ENCODE assay signal across 21 cellular contexts in genomic region chr17:39759204-39759603, GRCh38. TPM values are rescaled to one million over a fixed set of nuclear protein-coding genes. Genes with fewer than 3 reads are reported as not detected.
A peak's percentile ranks its signal among the peaks of the same experiment; 100 is the strongest.
DNase-seq lines count a peak whose midpoint lies in the region; ATAC-seq, FAIRE-seq and TF ChIP-seq lines count a peak whose summit lies in the region.
"Had no signal": no experiment of that assay in that cellular context is flagged by ENCODE, and none has a peak within 500 bp of the region (broad histone marks: within the 10 kb centered on the region; RNA-seq: fewer than 3 reads in every experiment).

No MANE protein-coding gene starts in this region.

- peak in 1 of 10 experiments; percentile 26 for DNase-seq in CD4-positive, alpha-beta T cell
- DNase-seq in GM12892 (ENCODE audit: insufficient read length) (no peak), T-helper 17 cell (no peak), osteoblast (ENCODE audit: insufficient read length, low spot score, missing footprints) (no peak), neural progenitor cell (ENCODE audit: low spot score) (no peak), NCI-H1930 (lab: John Stamatoyannopoulos, UW) (no peak)
- DNase-seq in naive thymus-derived CD8-positive, alpha-beta T cell = no peak
- DNase-seq: activated CD8-positive, alpha-beta memory T cell treated with anti-CD3 and anti-CD28 coated beads for 24 hours; body of pancreas; colonic mucosa; foreskin keratinocyte; Kasumi-1; left colon; NCI-H1417 treated with DMSO at 0.1 percent for 48 hours; NCI-H2171; NCI-H774; stimulated activated CD4-positive, alpha-beta T cell treated with anti-CD3 and anti-CD28 coated beads, Interleukin-2, amount 100 ng/mL, for 24 hours had no signal

- no peak for TF ChIP-seq CTCF in CD4-positive, alpha-beta T cell (IDR thresholded peaks at IDR 0.05)
- TF ChIP-seq CTCF in osteoblast (IDR thresholded peaks at IDR 0.05; ENCODE audit: extremely low read depth, low read depth, low read length) (no peak), neural progenitor cell (IDR thresholded peaks at IDR 0.05) (no peak)

- TF ChIP-seq POLR2A in GM12892 (IDR thresholded peaks at IDR 0.05; ENCODE audit: low read depth, low read length) = no peak; the same call in 1 of the 2 replicates

- no peaks in the 10 kb centered on the region for H3K9me3 ChIP-seq in CD4-positive, alpha-beta T cell (ENCODE audit: control insufficient read depth, low read length)
- H3K9me3 ChIP-seq in T-helper 17 cell (ENCODE audit: control insufficient read depth, low read length, poor library complexity, severe bottlenecking) (no peaks in the 10 kb centered on the region), osteoblast (ENCODE audit: low read depth, low read length) (no peaks in the 10 kb centered on the region), neural progenitor cell (ENCODE audit: low read depth) (no peaks in the 10 kb centered on the region)
- H3K9me3 ChIP-seq: body of pancreas, colonic mucosa, HAP-1, Peyer's patch had no signal

- no peak for ATAC-seq in CD4-positive, alpha-beta T cell (ENCODE audit: poor library complexity)
- ATAC-seq in T-helper 17 cell = no peak
- no peak for ATAC-seq in naive thymus-derived CD8-positive, alpha-beta T cell
- ATAC-seq: body of pancreas, foreskin keratinocyte, left colon, sciatic nerve had no signal

- H3K27me3 ChIP-seq in CD4-positive, alpha-beta T cell (ENCODE audit: control insufficient read depth, insufficient read depth, low read length) = no peaks in the 10 kb centered on the region
- H3K27me3 ChIP-seq in osteoblast (ENCODE audit: insufficient read depth, low read length) (peaks cover 19% of the 10 kb centered on the region), neural progenitor cell (peaks cover 19% of the 10 kb centered on the region)
- H3K27me3 ChIP-seq: body of pancreas, colonic mucosa, Peyer's patch had no signal

- no peak overlapping the region for H3K4me2 ChIP-seq in osteoblast (ENCODE audit: insufficient read depth, low read length)
- no peak overlapping the region for H3K4me2 ChIP-seq in neural progenitor cell

- peaks cover 9% of the 10 kb centered on the region for H3F3A ChIP-seq in neural progenitor cell (ENCODE audit: low read depth)

- intact Hi-C loops in CD4-positive, alpha-beta T cell (cut with DNase I, micrococcal nuclease) = loop anchor here (2.0 to 5.0 kb wide), 3 partner anchors 32 to 223 kb away; partner anchors contain the start of gene PSMD3 (in 1 of the 2)

- CTCF ChIA-PET in CD4-positive, alpha-beta T cell (lab: Charles Lee) = interaction anchor here (0.6 to 3.3 kb wide), 7 partner anchors 10 to 183 kb away, joined by 3 to 11 read pairs (median 4); partner anchors contain the start of genes IKZF3 and MIEN1

- H3K4me1 Mint-ChIP-seq in CD4-positive, alpha-beta T cell (ENCODE audit: low read depth) = peaks cover 67% of the 10 kb centered on the region
- peaks cover 43% of the 10 kb centered on the region for H3K4me1 Mint-ChIP-seq in T-helper 17 cell
- peaks cover 25 to 82% (median 72%) of the 10 kb centered on the region in 4 donors for H3K4me1 Mint-ChIP-seq in naive thymus-derived CD8-positive, alpha-beta T cell
- H3K4me1 Mint-ChIP-seq in neural progenitor cell = peaks cover 11% of the 10 kb centered on the region

- peak overlapping the region; percentile 92 for H3K27ac Mint-ChIP-seq in CD4-positive, alpha-beta T cell
- H3K27ac Mint-ChIP-seq in T-helper 17 cell = peak overlapping the region; percentile 97
- peak overlapping the region; percentile 24 to 99 (median 96) for H3K27ac Mint-ChIP-seq in naive thymus-derived CD8-positive, alpha-beta T cell
- no peak overlapping the region for H3K27ac Mint-ChIP-seq in neural progenitor cell

- H3K9ac ChIP-seq in neural progenitor cell = no peak overlapping the region

- peak overlapping the region; percentile 97 for H3K27ac ChIP-seq in CD4-positive, alpha-beta T cell (ENCODE audit: low read depth, low read length)
- no peak overlapping the region for H3K27ac ChIP-seq in osteoblast (ENCODE audit: low read depth, low read length)
- no peak overlapping the region for H3K27ac ChIP-seq in neural progenitor cell
- H3K27ac ChIP-seq: body of pancreas, colonic mucosa, foreskin keratinocyte had no signal

- H2AFZ ChIP-seq in osteoblast (ENCODE audit: low read length) (no peak overlapping the region), neural progenitor cell (replicated peaks) (no peak overlapping the region)

- H3K36me3 ChIP-seq in osteoblast (ENCODE audit: insufficient read depth, low read length) (no peaks in the 10 kb centered on the region), neural progenitor cell (no peaks in the 10 kb centered on the region)
- H3K36me3 ChIP-seq: colonic mucosa, HAP-1, Peyer's patch had no signal

- H3K36me3 Mint-ChIP-seq in CD4-positive, alpha-beta T cell (ENCODE audit: low read depth) = peaks cover 36% of the 10 kb centered on the region
- H3K36me3 Mint-ChIP-seq in T-helper 17 cell (ENCODE audit: low read depth) (peaks cover 2% of the 10 kb centered on the region), neural progenitor cell (no peaks in the 10 kb centered on the region)
- H3K36me3 Mint-ChIP-seq in naive thymus-derived CD8-positive, alpha-beta T cell = peaks cover 0 to 26% (median 19%) of the 10 kb centered on the region in 3 donors

- H3K4me1 ChIP-seq in osteoblast (ENCODE audit: insufficient read depth, low read length) = peaks cover 5% of the 10 kb centered on the region
- H3K4me1 ChIP-seq in neural progenitor cell = peaks cover 12% of the 10 kb centered on the region
- H3K4me1 ChIP-seq: colonic mucosa had no signal

- H3K4me3 ChIP-seq in osteoblast (ENCODE audit: insufficient read depth, low read length) (no peak overlapping the region), neural progenitor cell (no peak overlapping the region)
- H3K4me3 ChIP-seq: body of pancreas, colonic mucosa, HAP-1, Peyer's patch had no signal

- FAIRE-seq in GM12892 (lab: Jason Lieb, UNC) = peak; percentile 77

- POLR2A ChIA-PET in CD4-positive, alpha-beta T cell (lab: Charles Lee) = interaction anchor here (1.1 to 2.2 kb wide), 3 partner anchors 10 to 60 kb away, joined by 5 to 8 read pairs (median 7); partner anchors contain the start of gene MIEN1
- POLR2A ChIA-PET in naive thymus-derived CD8-positive, alpha-beta T cell (lab: Charles Lee) = interaction anchor here (0.6 to 2.7 kb wide), 14 partner anchors 11 to 667 kb away, joined by 3 to 15 read pairs (median 4); partner anchors contain the start of gene IKZF3

- no peak overlapping the region for H3K4me3 Mint-ChIP-seq in CD4-positive, alpha-beta T cell
- H3K4me3 Mint-ChIP-seq in T-helper 17 cell (no peak overlapping the region), neural progenitor cell (no peak overlapping the region)
- H3K4me3 Mint-ChIP-seq in naive thymus-derived CD8-positive, alpha-beta T cell = peak overlapping the region in 7 of 10 donors; percentile 1 to 75 (median 39)

- no peaks in the 10 kb centered on the region for H4K20me1 ChIP-seq in osteoblast (ENCODE audit: insufficient read depth, low read length)
- H4K20me1 ChIP-seq in neural progenitor cell (ENCODE audit: low read depth) = no peaks in the 10 kb centered on the region

- H3K79me2 ChIP-seq in osteoblast (ENCODE audit: insufficient read depth, low read length) (no peaks in the 10 kb centered on the region), neural progenitor cell (ENCODE audit: low read depth) (no peaks in the 10 kb centered on the region)

- H3K9me3 Mint-ChIP-seq in CD4-positive, alpha-beta T cell = no peaks in the 10 kb centered on the region
- H3K9me3 Mint-ChIP-seq in naive thymus-derived CD8-positive, alpha-beta T cell = no peaks in the 10 kb centered on the region
- H3K9me3 Mint-ChIP-seq in neural progenitor cell = no peaks in the 10 kb centered on the region

- no peaks in the 10 kb centered on the region for H3K27me3 Mint-ChIP-seq in CD4-positive, alpha-beta T cell
- H3K27me3 Mint-ChIP-seq in T-helper 17 cell (no peaks in the 10 kb centered on the region), neural progenitor cell (ENCODE audit: insufficient read depth, low read depth) (peaks cover 18% of the 10 kb centered on the region)
- H3K27me3 Mint-ChIP-seq in naive thymus-derived CD8-positive, alpha-beta T cell = no peaks in the 10 kb centered on the region

RNA-seq across cellular contexts. Expression of gene GRB7, which starts 21.5 kb away (rescaled TPM):
- not detected for total RNA-seq in CD4-positive, alpha-beta T cell
- not detected for polyA plus RNA-seq in GM12892 (2012; ENCODE audit: missing spikeins)
- total RNA-seq in T-helper 17 cell (not detected), osteoblast (under 0.01 and 0.29 TPM in 2 replicates), neural progenitor cell (ENCODE audit: low replicate concordance) (6.0 and 8.0 TPM in 2 replicates)
- not detected for total RNA-seq in naive thymus-derived CD8-positive, alpha-beta T cell
- not detected for polyA plus RNA-seq in naive thymus-derived CD8-positive, alpha-beta T cell
- total RNA-seq: mononuclear cell had no signal

RNA-seq across cellular contexts. Expression of gene MIEN1, which starts 28.9 kb away (rescaled TPM):
- 10 to 100 TPM; 31.5 to 32.3 TPM for total RNA-seq in CD4-positive, alpha-beta T cell
- 51.1 TPM for polyA plus RNA-seq in GM12892 (2012; ENCODE audit: missing spikeins)
- total RNA-seq in T-helper 17 cell (10 to 100 TPM; 36.9 to 41.8 TPM), osteoblast (14.8 and 16.5 TPM in 2 replicates), neural progenitor cell (ENCODE audit: low replicate concordance) (20.1 and 27.6 TPM in 2 replicates)
- total RNA-seq in naive thymus-derived CD8-positive, alpha-beta T cell = 10 to 100 TPM; 28.9 to 33.2 TPM
- 10 to 100 TPM; 75.6 to 81.6 (median 76.7) TPM for polyA plus RNA-seq in naive thymus-derived CD8-positive, alpha-beta T cell

RNA-seq across cellular contexts. Expression of gene ERBB2, which starts 59.3 kb away (rescaled TPM):
- 1 to 10 TPM; 2.4 to 4.6 TPM for total RNA-seq in CD4-positive, alpha-beta T cell
- 5.9 TPM for polyA plus RNA-seq in GM12892 (2012; ENCODE audit: missing spikeins)
- total RNA-seq in T-helper 17 cell = 1 to 10 TPM; 1.3 to 3.5 TPM
- total RNA-seq in naive thymus-derived CD8-positive, alpha-beta T cell = 1 to 10 TPM; 5.6 to 8.7 TPM
- polyA plus RNA-seq in naive thymus-derived CD8-positive, alpha-beta T cell = 1 to 10 TPM in 2 of 3 donors, under 1 TPM in 1; 0.85 to 2.4 (median 1.5) TPM
- total RNA-seq in osteoblast = 40.4 and 44.2 TPM in 2 replicates
- total RNA-seq in neural progenitor cell (ENCODE audit: low replicate concordance) = 75.2 and 116 TPM in 2 replicates

Comparison
In these comparisons a context has a peak if more than half of its experiments do, and no peak if none do; other contexts are left out.
1. H3K4me3 Mint-ChIP-seq: peak in naive thymus-derived CD8-positive, alpha-beta T cell (7 of 10); none in CD4-positive, alpha-beta T cell (single experiment), T-helper 17 cell (single experiment) and neural progenitor cell (single experiment).